30 cellular contexts compared by ENCODE assay signal in the genomic region with DNA sequence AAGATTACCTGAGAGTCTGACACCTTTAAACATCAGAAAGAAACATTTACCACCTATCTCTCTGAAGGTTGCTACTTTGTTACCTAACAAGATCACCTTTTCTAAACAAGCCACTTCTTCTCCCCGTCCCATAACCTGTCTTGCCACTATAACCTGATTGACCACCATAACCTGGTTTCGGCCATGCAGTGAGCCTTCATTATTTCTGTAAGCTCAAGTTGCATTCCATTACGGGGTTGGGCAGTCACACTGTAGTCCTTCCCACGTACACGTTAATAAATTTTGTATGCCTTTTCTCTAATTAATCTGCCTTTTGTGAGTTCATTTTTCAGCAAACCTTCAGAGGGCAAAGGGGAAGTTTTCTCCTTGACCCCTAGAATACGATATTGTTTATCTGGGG. TPM values are rescaled to one million over a fixed set of nuclear protein-coding genes. Genes with fewer than 3 reads are reported as not detected.
"Had no signal": no experiment of that assay in that cellular context is flagged by ENCODE, and none has a peak within 500 bp of the region (broad histone marks: within the 10 kb centered on the region; RNA-seq: fewer than 3 reads in every experiment).

No MANE protein-coding gene starts in this region.

- H3K9me3 ChIP-seq: adrenal gland, body of pancreas, esophagus muscularis mucosa, heart right ventricle, ovary, prostate gland, sigmoid colon, tibial nerve had no signal

- H3K27ac ChIP-seq: adrenal gland, body of pancreas, cardiac muscle cell, coronary artery, esophagus muscularis mucosa, heart right ventricle, ovary, prostate gland, sigmoid colon, tibial nerve, VCaP had no signal

- H3K36me3 ChIP-seq: adrenal gland, cardiac muscle cell, esophagus muscularis mucosa, heart right ventricle, ovary, prostate gland, sigmoid colon, tibial nerve had no signal

- H3K4me1 ChIP-seq: adrenal gland, prostate gland had no signal

- DNase-seq: activated CD4-positive, alpha-beta T cell treated with anti-CD3 and anti-CD28 coated beads for 48 hours; activated CD4-positive, alpha-beta T cell treated with anti-CD3 and anti-CD28 coated beads, Interleukin-2, amount 50 U/mL, for 48 hours; activated CD8-positive, alpha-beta memory T cell treated with anti-CD3 and anti-CD28 coated beads for 24 hours; activated effector memory CD4-positive, alpha-beta T cell treated with Interleukin-2 at 50 U/mL for 16 hours; activated naive CD4-positive, alpha-beta T cell treated with Interleukin-2 at 50 U/mL for 16 hours; adrenal gland; aorta; body of pancreas; dorsolateral prefrontal cortex; effector memory CD4-positive, alpha-beta T cell; foreskin melanocyte; heart right ventricle; left ventricle myocardium superior; ovary; retina; sigmoid colon; stimulated activated CD4-positive, alpha-beta T cell treated with anti-CD3 and anti-CD28 coated beads, Interleukin-1b, Interleukin-23, amount 100 ng/mL, for 48 hours; stimulated activated CD4-positive, alpha-beta T cell treated with anti-CD3 and anti-CD28 coated beads, Interleukin-4, amount 100 ng/mL, for 4 hours; stimulated activated CD8-positive, alpha-beta memory T cell treated with anti-CD3 and anti-CD28 coated beads, Interleukin-4, amount 100 ng/mL, for 48 hours; stimulated activated naive CD8-positive, alpha-beta T cell treated with anti-CD3 and anti-CD28 coated beads, Interleukin-15, amount 100 ng/mL, for 72 hours; T-helper 1 cell had no signal

- ATAC-seq: stimulated activated memory B cell treated with anti-CD40 and anti-IgM and Interleukin-4, amounts not matched to agents 10 μg/mL and 1 μg/mL and 100 μg/mL, for 72 hours had no signal

- H3K4me2 ChIP-seq: smooth muscle cell had no signal

- H3K27me3 ChIP-seq: body of pancreas, cardiac muscle cell, dorsolateral prefrontal cortex, ovary, tibial nerve had no signal

- H3K4me3 ChIP-seq: adrenal gland, body of pancreas, cardiac muscle cell, coronary artery, esophagus muscularis mucosa, heart right ventricle, ovary, prostate gland, sigmoid colon, smooth muscle cell, tibial nerve had no signal

RNA-seq across cellular contexts. Expression of gene HMMR, which starts 51.0 kb away (rescaled TPM):
- total RNA-seq: body of pancreas had no signal
- polyA plus RNA-seq: naive thymus-derived CD4-positive, alpha-beta T cell had no signal
